4 cellular contexts compared by ENCODE assay signal in the genomic region with DNA sequence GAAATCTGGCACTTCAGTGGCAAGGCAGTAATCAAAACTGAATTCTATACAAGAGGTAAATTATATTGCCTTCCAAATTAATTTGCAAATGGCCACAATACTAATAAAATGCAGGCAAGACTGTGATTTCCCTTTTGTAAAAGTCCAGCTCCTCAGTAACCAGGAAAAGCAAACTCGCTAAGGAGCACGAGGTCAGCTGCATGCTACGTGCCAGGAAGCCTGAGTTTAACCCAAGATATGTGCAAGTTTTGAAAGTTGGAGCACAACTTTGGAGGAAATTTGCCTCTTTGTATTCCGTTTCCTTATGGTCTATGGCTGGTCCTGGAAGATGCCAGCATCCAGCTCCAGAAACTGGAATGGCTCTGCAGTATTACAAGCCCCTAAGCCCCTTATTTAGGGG.
"Had no signal": no experiment of that assay in that cellular context is flagged by ENCODE, and none has a peak within 500 bp of the region (broad histone marks: within the 10 kb centered on the region; RNA-seq: fewer than 3 reads in every experiment).

No MANE protein-coding gene starts in this region.

- H3K4me3 ChIP-seq: GM23338 had no signal

- H3K4me3 Mint-ChIP-seq: GM23338, H9, IgD-negative memory B cell had no signal

- H3K9me3 Mint-ChIP-seq: GM23338, H9 had no signal

- DNase-seq: H9, HCEC 1CT had no signal

- H3K36me3 Mint-ChIP-seq: IgD-negative memory B cell had no signal

- H3K27ac Mint-ChIP-seq: GM23338, H9 had no signal

- ATAC-seq: GM23338 had no signal

- H3K4me1 Mint-ChIP-seq: H9, IgD-negative memory B cell had no signal
